In genomic region chr7:98228801-98229200, GRCh38 we compare ENCODE assay signal across 15 cellular contexts. TPM values are rescaled to one million over a fixed set of nuclear protein-coding genes. Genes with fewer than 3 reads are reported as not detected.
DNase-seq lines count a peak whose midpoint lies in the region; ATAC-seq and TF ChIP-seq lines count a peak whose summit lies in the region.
"Had no signal": no experiment of that assay in that cellular context is flagged by ENCODE, and none has a peak within 500 bp of the region (broad histone marks: within the 10 kb centered on the region; RNA-seq: fewer than 3 reads in every experiment).

No MANE protein-coding gene starts in this region.

- H3K36me3 ChIP-seq in BLaER1 = peaks cover 26% of the 10 kb centered on the region; the same call in 1 of the 2 replicates
- H3K36me3 ChIP-seq in H7 (replicated peaks; ENCODE audit: control insufficient read depth, insufficient read depth, low read length) = no peaks in the 10 kb centered on the region
- peaks cover 11% of the 10 kb centered on the region for H3K36me3 ChIP-seq in osteoblast (ENCODE audit: insufficient read depth, low read length)
- H3K36me3 ChIP-seq in esophagus muscularis mucosa = peaks cover 12 to 95% (median 90%) of the 10 kb centered on the region in 4 donors
- H3K36me3 ChIP-seq: BE2C had no signal

- H3K9me3 ChIP-seq in BLaER1 = no peaks in the 10 kb centered on the region
- H3K9me3 ChIP-seq in osteoblast (ENCODE audit: low read depth, low read length) = no peaks in the 10 kb centered on the region
- no peaks in the 10 kb centered on the region for H3K9me3 ChIP-seq in esophagus muscularis mucosa
- H3K9me3 ChIP-seq: BE2C, Caco-2 had no signal

- H3K27me3 ChIP-seq in BLaER1 (no peaks in the 10 kb centered on the region), H7 (ENCODE audit: control insufficient read depth, insufficient read depth, low read length) (no peaks in the 10 kb centered on the region), osteoblast (ENCODE audit: insufficient read depth, low read length) (no peaks in the 10 kb centered on the region), esophagus muscularis mucosa (no peaks in the 10 kb centered on the region)
- H3K27me3 ChIP-seq: BE2C had no signal

- H3K4me1 ChIP-seq in BLaER1 (peaks cover 60% of the 10 kb centered on the region), osteoblast (ENCODE audit: insufficient read depth, low read length) (no peaks in the 10 kb centered on the region), esophagus muscularis mucosa (no peaks in the 10 kb centered on the region)
- H3K4me1 ChIP-seq: BE2C, Caco-2 had no signal

- no peak overlapping the region for H3K9ac ChIP-seq in BLaER1

- ATAC-seq in GM21423 (IDR thresholded peaks at IDR 0.05; ENCODE audit: unreplicated experiment) = no peak

- no peak for TF ChIP-seq EP300 in esophagus muscularis mucosa (IDR thresholded peaks at IDR 0.05)

- in situ Hi-C loops in ACHN (cut with HindIII; ENCODE audit: low pct_ligation_motif_present, low pct_unique_long_range_greater_than_20kb, low sequenced_read_pairs) = no loop called here

- H4K20me1 ChIP-seq in BLaER1 (no peaks in the 10 kb centered on the region), osteoblast (ENCODE audit: insufficient read depth, low read length) (no peaks in the 10 kb centered on the region)

- TF ChIP-seq POLR2A in esophagus muscularis mucosa (IDR thresholded peaks at IDR 0.05; ENCODE audit: low read depth) = no peak

- DNase-seq in H7 (peak; percentile 53), iPS-NIHi11 (ENCODE audit: low spot score) (peak; percentile 6), osteoblast (ENCODE audit: insufficient read length, low spot score, missing footprints) (peak; percentile 41), HuH-7 (ENCODE audit: low spot score) (no peak), esophagus muscularis mucosa (ENCODE audit: extremely low spot score) (no peak), ACHN (no peak)
- DNase-seq: BE2C, Caco-2, DND-41, GDM1 had no signal

- 92% methylated on average over 10 of the region's 16 CpGs for WGBS in esophagus muscularis mucosa

- H3K79me2 ChIP-seq in osteoblast (ENCODE audit: insufficient read depth, low read length) = no peaks in the 10 kb centered on the region

- H3K4me2 ChIP-seq in BLaER1 = peak overlapping the region; percentile 70
- no peak overlapping the region for H3K4me2 ChIP-seq in osteoblast (ENCODE audit: insufficient read depth, low read length)

- no peak overlapping the region for H3K4me3 ChIP-seq in BLaER1
- no peak overlapping the region for H3K4me3 ChIP-seq in H7 (ENCODE audit: insufficient read depth, low read depth, low read length)
- H3K4me3 ChIP-seq in osteoblast (ENCODE audit: insufficient read depth, low read length) = no peak overlapping the region
- H3K4me3 ChIP-seq in esophagus muscularis mucosa = no peak overlapping the region

- H2AFZ ChIP-seq in osteoblast (ENCODE audit: low read length) = no peak overlapping the region

- no peak for TF ChIP-seq CTCF in osteoblast (IDR thresholded peaks at IDR 0.05; ENCODE audit: extremely low read depth, low read depth, low read length)
- no peak for TF ChIP-seq CTCF in esophagus muscularis mucosa (IDR thresholded peaks at IDR 0.05)

- H3K27ac ChIP-seq in BLaER1 (0 out of 2 replicates have a peak overlapping the region, but pooled peaks have one; percentile 40), osteoblast (ENCODE audit: low read depth, low read length) (no peak overlapping the region), esophagus muscularis mucosa (replicated peaks in 1 of 4) (no peak overlapping the region)
- H3K27ac ChIP-seq: HL-60 had no signal

- intact Hi-C loops in esophagus muscularis mucosa (cut with DNase I) = no loop called here

RNA-seq across cellular contexts. Expression of gene BHLHA15, which starts 17.6 kb away (rescaled TPM):
- 0.90 and 2.8 TPM in 2 replicates for total RNA-seq in H7 (2014; rRNA removed; shearing (Covaris generic))
- total RNA-seq in osteoblast (not detected in 2 replicates), esophagus muscularis mucosa (not detected)
- total RNA-seq: CD8-positive, alpha-beta memory T cell; H4 had no signal

RNA-seq across cellular contexts. Expression of gene TECPR1, which starts 23.2 kb away (rescaled TPM):
- total RNA-seq in H7 (2014; rRNA removed; shearing (Covaris generic)) = 12.7 and 13.7 TPM in 2 replicates
- total RNA-seq in osteoblast (20.3 and 22.4 TPM in 2 replicates), esophagus muscularis mucosa (10 to 100 TPM; 16.1 to 32.4 (median 22.5) TPM)

RNA-seq across cellular contexts. Expression of gene BRI3, which starts 52.7 kb away (rescaled TPM):
- 32.8 and 41.7 TPM in 2 replicates for total RNA-seq in H7 (2014; rRNA removed; shearing (Covaris generic))
- 95.9 and 113 TPM in 2 replicates for total RNA-seq in osteoblast
- total RNA-seq in esophagus muscularis mucosa = 10 to 100 TPM; 34.5 to 74.7 (median 55.3) TPM

Comparison
In these comparisons a context has a peak if more than half of its experiments do, and no peak if none do; other contexts are left out.
1. DNase-seq: peak in H7 (single experiment), iPS-NIHi11 (single experiment) and osteoblast (single experiment); none in HuH-7 (single experiment), esophagus muscularis mucosa (single experiment) and ACHN (single experiment).